1 cellular context compared by ENCODE assay signal in the genomic region with DNA sequence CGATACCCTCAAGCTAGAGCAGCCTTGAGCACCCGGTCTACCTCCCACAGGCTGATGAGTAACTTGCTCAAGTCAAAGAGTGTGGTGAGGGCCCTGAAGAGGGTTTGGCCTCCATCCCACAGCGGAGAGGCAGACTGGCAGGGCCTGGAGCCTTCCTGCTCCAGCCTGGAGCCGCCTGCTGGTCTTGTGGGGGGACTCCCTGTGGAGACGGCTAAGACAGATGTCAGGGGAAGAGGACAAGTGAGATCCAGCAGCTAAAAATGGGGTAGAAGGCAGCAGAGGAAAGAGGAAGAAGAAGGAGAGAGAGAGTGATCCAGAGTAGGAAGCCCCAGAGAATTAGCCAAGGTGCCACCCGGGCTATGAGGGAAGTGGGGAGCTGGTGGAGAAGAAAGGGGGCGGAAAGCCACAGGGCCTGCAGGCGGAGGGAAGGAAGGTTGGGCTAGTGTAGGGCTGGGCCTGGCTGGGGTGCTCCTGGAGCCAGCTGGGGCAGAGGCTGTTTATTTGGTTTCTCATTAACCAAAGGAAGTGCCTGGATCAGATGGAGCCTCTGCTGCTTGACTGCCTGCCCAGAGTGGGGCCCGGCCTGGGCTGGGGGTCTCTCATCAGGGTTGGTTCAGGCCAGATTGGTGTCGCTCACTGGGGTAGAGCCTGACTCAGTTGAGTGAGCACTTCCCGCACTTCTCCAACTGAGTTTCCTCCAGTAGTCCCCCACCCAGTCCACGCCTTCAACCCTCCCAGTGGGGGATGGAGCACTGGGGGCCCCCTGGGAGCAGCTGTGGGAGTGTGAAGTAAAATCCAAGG.
TF ChIP-seq lines count a peak whose summit lies in the region.

No MANE protein-coding gene starts in this region.

TF ChIP-seq in SK-N-SH treated with all-trans-retinoic acid at 6 μM for 48 hours, 23 proteins besides CTCF, POLR2A, EP300 and RAD21 (continued from another document):
- TF ChIP-seq, protein P1, sequence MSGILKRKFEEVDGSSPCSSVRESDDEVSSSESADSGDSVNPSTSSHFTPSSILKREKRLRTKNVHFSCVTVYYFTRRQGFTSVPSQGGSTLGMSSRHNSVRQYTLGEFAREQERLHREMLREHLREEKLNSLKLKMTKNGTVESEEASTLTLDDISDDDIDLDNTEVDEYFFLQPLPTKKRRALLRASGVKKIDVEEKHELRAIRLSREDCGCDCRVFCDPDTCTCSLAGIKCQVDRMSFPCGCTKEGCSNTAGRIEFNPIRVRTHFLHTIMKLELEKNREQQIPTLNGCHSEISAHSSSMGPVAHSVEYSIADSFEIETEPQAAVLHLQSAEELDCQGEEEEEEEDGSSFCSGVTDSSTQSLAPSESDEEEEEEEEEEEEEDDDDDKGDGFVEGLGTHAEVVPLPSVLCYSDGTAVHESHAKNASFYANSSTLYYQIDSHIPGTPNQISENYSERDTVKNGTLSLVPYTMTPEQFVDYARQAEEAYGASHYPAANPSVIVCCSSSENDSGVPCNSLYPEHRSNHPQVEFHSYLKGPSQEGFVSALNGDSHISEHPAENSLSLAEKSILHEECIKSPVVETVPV (CRISPR knock-in tag; IDR thresholded peaks at IDR 0.05), result no peak
- TF ChIP-seq ZFP30 (CRISPR knock-in tag; IDR thresholded peaks at IDR 0.05) (no peak), ZNF565 (CRISPR knock-in tag; conservative IDR thresholded peaks at IDR 0.05; ENCODE audit: low read depth) (no peak), TCF4 (CRISPR knock-in tag; IDR thresholded peaks at IDR 0.05; ENCODE audit: borderline replicate concordance) (no peak), ZNF8 (CRISPR knock-in tag; IDR thresholded peaks at IDR 0.05) (no peak), ZC3H10 (CRISPR knock-in tag; IDR thresholded peaks at IDR 0.05) (no peak), GLIS3 (CRISPR knock-in tag; IDR thresholded peaks at IDR 0.05) (no peak), TOX (CRISPR knock-in tag; IDR thresholded peaks at IDR 0.05; ENCODE audit: borderline replicate concordance) (no peak), ZFP3 (CRISPR knock-in tag; IDR thresholded peaks at IDR 0.05) (no peak), SNAI2 (CRISPR knock-in tag; IDR thresholded peaks at IDR 0.05) (no peak), PPARA (CRISPR knock-in tag; IDR thresholded peaks at IDR 0.05; ENCODE audit: borderline replicate concordance) (no peak), CSDC2 (CRISPR knock-in tag; IDR thresholded peaks at IDR 0.05) (no peak), ZNF70 (CRISPR knock-in tag; IDR thresholded peaks at IDR 0.05) (no peak), RARB (CRISPR knock-in tag; IDR thresholded peaks at IDR 0.05) (no peak)
- TF ChIP-seq, protein P2, sequence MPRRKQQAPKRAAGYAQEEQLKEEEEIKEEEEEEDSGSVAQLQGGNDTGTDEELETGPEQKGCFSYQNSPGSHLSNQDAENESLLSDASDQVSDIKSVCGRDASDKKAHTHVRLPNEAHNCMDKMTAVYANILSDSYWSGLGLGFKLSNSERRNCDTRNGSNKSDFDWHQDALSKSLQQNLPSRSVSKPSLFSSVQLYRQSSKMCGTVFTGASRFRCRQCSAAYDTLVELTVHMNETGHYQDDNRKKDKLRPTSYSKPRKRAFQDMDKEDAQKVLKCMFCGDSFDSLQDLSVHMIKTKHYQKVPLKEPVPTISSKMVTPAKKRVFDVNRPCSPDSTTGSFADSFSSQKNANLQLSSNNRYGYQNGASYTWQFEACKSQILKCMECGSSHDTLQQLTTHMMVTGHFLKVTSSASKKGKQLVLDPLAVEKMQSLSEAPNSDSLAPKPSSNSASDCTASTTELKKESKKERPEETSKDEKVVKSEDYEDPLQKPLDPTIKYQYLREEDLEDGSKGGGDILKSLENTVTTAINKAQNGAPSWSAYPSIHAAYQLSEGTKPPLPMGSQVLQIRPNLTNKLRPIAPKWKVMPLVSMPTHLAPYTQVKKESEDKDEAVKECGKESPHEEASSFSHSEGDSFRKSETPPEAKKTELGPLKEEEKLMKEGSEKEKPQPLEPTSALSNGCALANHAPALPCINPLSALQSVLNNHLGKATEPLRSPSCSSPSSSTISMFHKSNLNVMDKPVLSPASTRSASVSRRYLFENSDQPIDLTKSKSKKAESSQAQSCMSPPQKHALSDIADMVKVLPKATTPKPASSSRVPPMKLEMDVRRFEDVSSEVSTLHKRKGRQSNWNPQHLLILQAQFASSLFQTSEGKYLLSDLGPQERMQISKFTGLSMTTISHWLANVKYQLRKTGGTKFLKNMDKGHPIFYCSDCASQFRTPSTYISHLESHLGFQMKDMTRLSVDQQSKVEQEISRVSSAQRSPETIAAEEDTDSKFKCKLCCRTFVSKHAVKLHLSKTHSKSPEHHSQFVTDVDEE (CRISPR knock-in tag; IDR thresholded peaks at IDR 0.05), result no peak
- TF ChIP-seq, protein P3, sequence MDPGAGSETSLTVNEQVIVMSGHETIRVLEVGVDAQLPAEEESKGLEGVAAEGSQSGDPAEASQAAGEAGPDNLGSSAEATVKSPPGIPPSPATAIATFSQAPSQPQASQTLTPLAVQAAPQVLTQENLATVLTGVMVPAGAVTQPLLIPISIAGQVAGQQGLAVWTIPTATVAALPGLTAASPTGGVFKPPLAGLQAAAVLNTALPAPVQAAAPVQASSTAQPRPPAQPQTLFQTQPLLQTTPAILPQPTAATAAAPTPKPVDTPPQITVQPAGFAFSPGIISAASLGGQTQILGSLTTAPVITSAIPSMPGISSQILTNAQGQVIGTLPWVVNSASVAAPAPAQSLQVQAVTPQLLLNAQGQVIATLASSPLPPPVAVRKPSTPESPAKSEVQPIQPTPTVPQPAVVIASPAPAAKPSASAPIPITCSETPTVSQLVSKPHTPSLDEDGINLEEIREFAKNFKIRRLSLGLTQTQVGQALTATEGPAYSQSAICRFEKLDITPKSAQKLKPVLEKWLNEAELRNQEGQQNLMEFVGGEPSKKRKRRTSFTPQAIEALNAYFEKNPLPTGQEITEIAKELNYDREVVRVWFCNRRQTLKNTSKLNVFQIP (CRISPR knock-in tag; IDR thresholded peaks at IDR 0.05; ENCODE audit: borderline replicate concordance, low read depth), result no peak
- TF ChIP-seq, protein P4, sequence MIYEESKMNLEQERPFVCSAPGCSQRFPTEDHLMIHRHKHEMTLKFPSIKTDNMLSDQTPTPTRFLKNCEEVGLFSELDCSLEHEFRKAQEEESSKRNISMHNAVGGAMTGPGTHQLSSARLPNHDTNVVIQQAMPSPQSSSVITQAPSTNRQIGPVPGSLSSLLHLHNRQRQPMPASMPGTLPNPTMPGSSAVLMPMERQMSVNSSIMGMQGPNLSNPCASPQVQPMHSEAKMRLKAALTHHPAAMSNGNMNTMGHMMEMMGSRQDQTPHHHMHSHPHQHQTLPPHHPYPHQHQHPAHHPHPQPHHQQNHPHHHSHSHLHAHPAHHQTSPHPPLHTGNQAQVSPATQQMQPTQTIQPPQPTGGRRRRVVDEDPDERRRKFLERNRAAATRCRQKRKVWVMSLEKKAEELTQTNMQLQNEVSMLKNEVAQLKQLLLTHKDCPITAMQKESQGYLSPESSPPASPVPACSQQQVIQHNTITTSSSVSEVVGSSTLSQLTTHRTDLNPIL (CRISPR knock-in tag; IDR thresholded peaks at IDR 0.05; ENCODE audit: low read depth), result no peak
- TF ChIP-seq, protein P5, sequence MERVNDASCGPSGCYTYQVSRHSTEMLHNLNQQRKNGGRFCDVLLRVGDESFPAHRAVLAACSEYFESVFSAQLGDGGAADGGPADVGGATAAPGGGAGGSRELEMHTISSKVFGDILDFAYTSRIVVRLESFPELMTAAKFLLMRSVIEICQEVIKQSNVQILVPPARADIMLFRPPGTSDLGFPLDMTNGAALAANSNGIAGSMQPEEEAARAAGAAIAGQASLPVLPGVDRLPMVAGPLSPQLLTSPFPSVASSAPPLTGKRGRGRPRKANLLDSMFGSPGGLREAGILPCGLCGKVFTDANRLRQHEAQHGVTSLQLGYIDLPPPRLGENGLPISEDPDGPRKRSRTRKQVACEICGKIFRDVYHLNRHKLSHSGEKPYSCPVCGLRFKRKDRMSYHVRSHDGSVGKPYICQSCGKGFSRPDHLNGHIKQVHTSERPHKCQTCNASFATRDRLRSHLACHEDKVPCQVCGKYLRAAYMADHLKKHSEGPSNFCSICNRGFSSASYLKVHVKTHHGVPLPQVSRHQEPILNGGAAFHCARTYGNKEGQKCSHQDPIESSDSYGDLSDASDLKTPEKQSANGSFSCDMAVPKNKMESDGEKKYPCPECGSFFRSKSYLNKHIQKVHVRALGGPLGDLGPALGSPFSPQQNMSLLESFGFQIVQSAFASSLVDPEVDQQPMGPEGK (CRISPR knock-in tag; IDR thresholded peaks at IDR 0.05; ENCODE audit: borderline replicate concordance), result no peak
